Comparison of ENCODE assay signal across 1 cellular context in the genomic region with DNA sequence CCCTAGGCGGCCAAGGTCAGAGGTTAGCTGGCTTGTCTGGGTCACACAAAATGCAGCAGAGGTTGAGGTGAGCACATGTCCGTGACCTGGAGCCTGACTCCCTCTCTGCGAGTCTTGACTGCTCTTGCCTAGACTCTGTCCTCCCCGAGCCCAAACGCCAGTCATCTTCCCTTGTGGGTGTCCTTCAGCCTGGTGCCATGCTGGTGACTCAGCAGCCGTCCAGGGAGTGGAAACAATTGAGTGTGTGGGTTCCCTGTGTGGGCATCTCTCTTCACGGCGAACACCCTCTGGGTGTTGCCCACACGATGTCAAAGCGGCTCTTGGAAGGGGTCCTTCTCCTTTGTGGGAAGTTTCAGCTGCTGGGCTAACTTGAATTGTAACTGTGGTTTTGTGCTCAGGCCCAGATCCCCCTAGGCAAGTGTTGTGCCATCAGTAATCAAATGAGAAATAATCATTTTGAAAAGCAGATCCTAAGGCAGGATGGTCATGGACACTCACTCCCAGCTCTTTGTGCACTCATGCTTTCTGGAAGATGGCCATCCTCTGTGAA.
TF ChIP-seq lines count a peak whose summit lies in the region.

No MANE protein-coding gene starts in this region.

TF ChIP-seq in GM23338, 12 proteins besides CTCF, POLR2A, EP300 and RAD21 (continued from another document):
- TF ChIP-seq, protein P1, sequence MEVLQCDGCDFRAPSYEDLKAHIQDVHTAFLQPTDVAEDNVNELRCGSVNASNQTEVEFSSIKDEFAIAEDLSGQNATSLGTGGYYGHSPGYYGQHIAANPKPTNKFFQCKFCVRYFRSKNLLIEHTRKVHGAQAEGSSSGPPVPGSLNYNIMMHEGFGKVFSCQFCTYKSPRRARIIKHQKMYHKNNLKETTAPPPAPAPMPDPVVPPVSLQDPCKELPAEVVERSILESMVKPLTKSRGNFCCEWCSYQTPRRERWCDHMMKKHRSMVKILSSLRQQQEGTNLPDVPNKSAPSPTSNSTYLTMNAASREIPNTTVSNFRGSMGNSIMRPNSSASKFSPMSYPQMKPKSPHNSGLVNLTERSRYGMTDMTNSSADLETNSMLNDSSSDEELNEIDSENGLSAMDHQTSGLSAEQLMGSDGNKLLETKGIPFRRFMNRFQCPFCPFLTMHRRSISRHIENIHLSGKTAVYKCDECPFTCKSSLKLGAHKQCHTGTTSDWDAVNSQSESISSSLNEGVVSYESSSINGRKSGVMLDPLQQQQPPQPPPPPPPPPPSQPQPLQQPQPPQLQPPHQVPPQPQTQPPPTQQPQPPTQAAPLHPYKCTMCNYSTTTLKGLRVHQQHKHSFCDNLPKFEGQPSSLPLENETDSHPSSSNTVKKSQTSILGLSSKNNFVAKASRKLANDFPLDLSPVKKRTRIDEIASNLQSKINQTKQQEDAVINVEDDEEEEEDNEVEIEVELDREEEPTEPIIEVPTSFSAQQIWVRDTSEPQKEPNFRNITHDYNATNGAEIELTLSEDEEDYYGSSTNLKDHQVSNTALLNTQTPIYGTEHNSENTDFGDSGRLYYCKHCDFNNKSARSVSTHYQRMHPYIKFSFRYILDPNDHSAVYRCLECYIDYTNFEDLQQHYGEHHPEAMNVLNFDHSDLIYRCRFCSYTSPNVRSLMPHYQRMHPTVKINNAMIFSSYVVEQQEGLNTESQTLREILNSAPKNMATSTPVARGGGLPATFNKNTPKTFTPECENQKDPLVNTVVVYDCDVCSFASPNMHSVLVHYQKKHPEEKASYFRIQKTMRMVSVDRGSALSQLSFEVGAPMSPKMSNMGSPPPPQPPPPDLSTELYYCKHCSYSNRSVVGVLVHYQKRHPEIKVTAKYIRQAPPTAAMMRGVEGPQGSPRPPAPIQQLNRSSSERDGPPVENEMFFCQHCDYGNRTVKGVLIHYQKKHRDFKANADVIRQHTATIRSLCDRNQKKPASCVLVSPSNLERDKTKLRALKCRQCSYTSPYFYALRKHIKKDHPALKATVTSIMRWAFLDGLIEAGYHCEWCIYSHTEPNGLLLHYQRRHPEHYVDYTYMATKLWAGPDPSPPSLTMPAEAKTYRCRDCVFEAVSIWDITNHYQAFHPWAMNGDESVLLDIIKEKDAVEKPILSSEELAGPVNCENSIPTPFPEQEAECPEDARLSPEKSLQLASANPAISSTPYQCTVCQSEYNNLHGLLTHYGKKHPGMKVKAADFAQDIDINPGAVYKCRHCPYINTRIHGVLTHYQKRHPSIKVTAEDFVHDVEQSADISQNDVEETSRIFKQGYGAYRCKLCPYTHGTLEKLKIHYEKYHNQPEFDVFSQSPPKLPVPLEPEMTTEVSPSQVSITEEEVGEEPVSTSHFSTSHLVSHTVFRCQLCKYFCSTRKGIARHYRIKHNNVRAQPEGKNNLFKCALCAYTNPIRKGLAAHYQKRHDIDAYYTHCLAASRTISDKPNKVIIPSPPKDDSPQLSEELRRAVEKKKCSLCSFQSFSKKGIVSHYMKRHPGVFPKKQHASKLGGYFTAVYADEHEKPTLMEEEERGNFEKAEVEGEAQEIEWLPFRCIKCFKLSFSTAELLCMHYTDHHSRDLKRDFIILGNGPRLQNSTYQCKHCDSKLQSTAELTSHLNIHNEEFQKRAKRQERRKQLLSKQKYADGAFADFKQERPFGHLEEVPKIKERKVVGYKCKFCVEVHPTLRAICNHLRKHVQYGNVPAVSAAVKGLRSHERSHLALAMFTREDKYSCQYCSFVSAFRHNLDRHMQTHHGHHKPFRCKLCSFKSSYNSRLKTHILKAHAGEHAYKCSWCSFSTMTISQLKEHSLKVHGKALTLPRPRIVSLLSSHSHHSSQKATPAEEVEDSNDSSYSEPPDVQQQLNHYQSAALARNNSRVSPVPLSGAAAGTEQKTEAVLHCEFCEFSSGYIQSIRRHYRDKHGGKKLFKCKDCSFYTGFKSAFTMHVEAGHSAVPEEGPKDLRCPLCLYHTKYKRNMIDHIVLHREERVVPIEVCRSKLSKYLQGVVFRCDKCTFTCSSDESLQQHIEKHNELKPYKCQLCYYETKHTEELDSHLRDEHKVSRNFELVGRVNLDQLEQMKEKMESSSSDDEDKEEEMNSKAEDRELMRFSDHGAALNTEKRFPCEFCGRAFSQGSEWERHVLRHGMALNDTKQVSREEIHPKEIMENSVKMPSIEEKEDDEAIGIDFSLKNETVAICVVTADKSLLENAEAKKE (CRISPR knock-in tag; IDR thresholded peaks at IDR 0.05), result no peak
